8 cellular contexts compared by ENCODE assay signal in genomic region chr1:148333875-148334338, GRCh38.
A peak's percentile ranks its signal among the peaks of the same experiment; 100 is the strongest.
DNase-seq lines count a peak whose midpoint lies in the region; FAIRE-seq and TF ChIP-seq lines count a peak whose summit lies in the region.

No MANE protein-coding gene starts in this region.

- no peaks in the 10 kb centered on the region for H3K27me3 Mint-ChIP-seq in mesothelial cell of epicardium (ENCODE audit: low read depth)

- H3K4me3 Mint-ChIP-seq in mesothelial cell of epicardium: peak overlapping the region; percentile 82

- WGBS in HUES64: 11% methylated on average over 18 of the region's 18 CpGs

- peak overlapping the region; percentile 97 for H3K27ac Mint-ChIP-seq in mesothelial cell of epicardium

- H2AFZ ChIP-seq in ACC112 (ENCODE audit: low read length, unreplicated experiment): peak overlapping the region; percentile 62

- H3K36me3 ChIP-seq in ACC112 (ENCODE audit: insufficient read depth, low read length) (no peaks in the 10 kb centered on the region), HUES64 (ENCODE audit: insufficient read depth, low read length) (no peaks in the 10 kb centered on the region), brain microvascular endothelial cell (replicated peaks) (no peaks in the 10 kb centered on the region)

- peak overlapping the region; percentile 77 for H3K4me3 ChIP-seq in ACC112 (ENCODE audit: low read depth, low read length)
- H3K4me3 ChIP-seq in HUES64 (ENCODE audit: low read length): peak overlapping the region; percentile 62
- peak overlapping the region; percentile 61 for H3K4me3 ChIP-seq in brain microvascular endothelial cell (ENCODE audit: low read depth, low read length)

- FAIRE-seq in GM19239 (lab: Jason Lieb, UNC): no peak

- H3K27me3 ChIP-seq in ACC112 (ENCODE audit: insufficient read depth, low read length): peaks cover 10% of the 10 kb centered on the region; the same call in 1 of the 2 replicates
- peaks cover 3% of the 10 kb centered on the region; the same call in 1 of the 2 replicates for H3K27me3 ChIP-seq in HUES64 (ENCODE audit: insufficient read depth, low read length)
- no peaks in the 10 kb centered on the region for H3K27me3 ChIP-seq in brain microvascular endothelial cell (replicated peaks)

- H3K36me3 Mint-ChIP-seq in mesothelial cell of epicardium: no peaks in the 10 kb centered on the region

- no peak for DNase-seq in brain microvascular endothelial cell
- DNase-seq in mesothelial cell of epicardium (ENCODE audit: low spot score in 2 of 2, unreplicated experiment in 2 of 2): no peak
- DNase-seq in GM19239 (ENCODE audit: insufficient read length, low spot score): no peak
- DNase-seq in posterior vena cava (ENCODE audit: low spot score): no peak
- DNase-seq in activated gamma-delta T cell (lab: John Stamatoyannopoulos, UW): no peak
- DNase-seq in G401 (ENCODE audit: low spot score): no peak

- H3K79me2 ChIP-seq in ACC112 (ENCODE audit: control insufficient read depth, insufficient read depth, low read length, unreplicated experiment): no peaks in the 10 kb centered on the region

- TF ChIP-seq CTCF in brain microvascular endothelial cell (IDR thresholded peaks at IDR 0.05; ENCODE audit: low read depth, low read length, missing control alignments) (no peak), mesothelial cell of epicardium (IDR thresholded peaks at IDR 0.05; ENCODE audit: unreplicated experiment) (no peak)

- peak overlapping the region; percentile 96 for H3K9ac ChIP-seq in HUES64 (ENCODE audit: low read depth, low read length)

- intact Hi-C loops in posterior vena cava (cut with DNase I): loop anchor here in 1 of 2 donors (5.0 kb wide), 1 partner anchor 792 kb away; the partner anchor contains the start of gene BCL9

- H3K27ac ChIP-seq in ACC112 (ENCODE audit: low read depth, low read length) (peak overlapping the region; percentile 84), HUES64 (ENCODE audit: low read depth, low read length) (peak overlapping the region; percentile 95; the same call in 1 of the 2 replicates), brain microvascular endothelial cell (no peak overlapping the region)

- H3K4me1 ChIP-seq in ACC112 (ENCODE audit: control insufficient read depth, insufficient read depth, low read length, unreplicated experiment): peaks cover 23% of the 10 kb centered on the region
- peaks cover 6% of the 10 kb centered on the region; the same call in 1 of the 2 replicates for H3K4me1 ChIP-seq in HUES64 (ENCODE audit: insufficient read depth, low read length)

- H3K9me3 ChIP-seq in HUES64 (ENCODE audit: insufficient read depth, low read depth, low read length): 0 out of 2 replicates have a peak, but pooled peaks cover 7% of the 10 kb centered on the region

- peaks cover 38% of the 10 kb centered on the region for H3K4me1 Mint-ChIP-seq in mesothelial cell of epicardium

- H3K9me3 Mint-ChIP-seq in mesothelial cell of epicardium: no peaks in the 10 kb centered on the region

- in situ Hi-C loops in brain microvascular endothelial cell (cut with HindIII; ENCODE audit: low pct_ligation_motif_present, low sequenced_read_pairs) (no loop called here), G401 (cut with HindIII; ENCODE audit: low sequenced_read_pairs) (no loop called here)
